In genomic region chr1:97412737-97413136, GRCh38 we compare ENCODE assay signal across 1 cellular context.
TF ChIP-seq lines count a peak whose summit lies in the region.

No MANE protein-coding gene starts in this region.

TF ChIP-seq in IMR-90, 13 proteins besides CTCF, POLR2A, EP300 and RAD21 (continued from another document):
- no peak for TF ChIP-seq SMC3 (IDR thresholded peaks at IDR 0.05; ENCODE audit: low read depth, low read length)
- TF ChIP-seq RCOR1 (IDR thresholded peaks at IDR 0.05; ENCODE audit: insufficient replicate concordance, low read length), result no peak
- TF ChIP-seq MAFK (IDR thresholded peaks at IDR 0.05; ENCODE audit: low read depth, low read length), result no peak
- TF ChIP-seq CHD1 (IDR thresholded peaks at IDR 0.05; ENCODE audit: low read depth, low read length), result no peak
TF ChIP-seq in IMR-90: peak in this region for 0.
